ENCODE assay signal across 11 cellular contexts in genomic region chr6:35014786-35015185, GRCh38.
A peak's percentile ranks its signal among the peaks of the same experiment; 100 is the strongest.
DNase-seq lines count a peak whose midpoint lies in the region; ATAC-seq and TF ChIP-seq lines count a peak whose summit lies in the region.
"Had no signal": no experiment of that assay in that cellular context is flagged by ENCODE, and none has a peak within 500 bp of the region (broad histone marks: within the 10 kb centered on the region; RNA-seq: fewer than 3 reads in every experiment).

No MANE protein-coding gene starts in this region.

- ATAC-seq in PC-3 (peak; percentile 90), left lobe of liver (no peak)
- ATAC-seq: T-helper 17 cell had no signal

- intact Hi-C loops in PC-3 (cut with micrococcal nuclease): no loop called here
- intact Hi-C loops in lower leg skin (cut with DNase I; ENCODE audit: low total_unique reads): loop anchor here (5.0 kb wide), 1 partner anchor 873 kb away; no protein-coding TSS in a partner anchor

- 43 to 63% methylated on average over 3 of the region's 3 CpGs for WGBS in lower leg skin, 2 donors

- no peak for TF ChIP-seq CTCF in PC-3 (conservative IDR thresholded peaks at IDR 0.05; ENCODE audit: low read depth, low read length)
- no peak for TF ChIP-seq CTCF in lower leg skin (IDR thresholded peaks at IDR 0.05)

- no peaks in the 10 kb centered on the region for H3K9me2 ChIP-seq in PC-3 (replicated peaks; ENCODE audit: low read length)

- no TSS peak for BruUV-seq in PC-3 (replicated peaks; lab: Mats Ljungman, UMichigan)

- POLR2A ChIA-PET in PC-3 (lab: Charles Lee; ENCODE audit: unreplicated experiment): no interaction called here

- H4K20me1 ChIP-seq in PC-3 (ENCODE audit: low read length): no peaks in the 10 kb centered on the region

- H3K27ac ChIP-seq in PC-3 (ENCODE audit: low read length): peak overlapping the region; percentile 78
- peak overlapping the region; percentile 51 for H3K27ac ChIP-seq in epithelial cell of prostate

- H3K36me3 ChIP-seq in PC-3 (ENCODE audit: low read depth, low read length): 0 out of 2 replicates have a peak, but pooled peaks cover 7% of the 10 kb centered on the region

- no peaks in the 10 kb centered on the region for H3K79me2 ChIP-seq in PC-3 (ENCODE audit: low read length)

- no peaks in the 10 kb centered on the region for H3K27me3 ChIP-seq in PC-3 (ENCODE audit: low read length)

- peaks cover 20% of the 10 kb centered on the region for H3K4me1 ChIP-seq in PC-3 (ENCODE audit: insufficient read depth, low read length)

- no peaks in the 10 kb centered on the region for H3K9me3 ChIP-seq in PC-3 (ENCODE audit: low read length)

- H3F3A ChIP-seq in PC-3 (ENCODE audit: low read length, unreplicated experiment): no peaks in the 10 kb centered on the region

- CTCF ChIA-PET in PC-3 (lab: Charles Lee): interaction anchor here (0.5 to 0.6 kb wide), 3 partner anchors 11 to 1304 kb away, joined by 3 to 5 read pairs (median 5); partner anchors contain the start of gene UQCC2

- peak overlapping the region; percentile 12; the same call in 1 of the 2 replicates for H3K4me2 ChIP-seq in PC-3 (ENCODE audit: low read length)

- no peak overlapping the region for H3K4me3 ChIP-seq in PC-3 (ENCODE audit: low read length)
- no peak overlapping the region for H3K4me3 ChIP-seq in skeletal muscle cell (ENCODE audit: low read depth, low read length)
- no peak overlapping the region for H3K4me3 ChIP-seq in lower leg skin (ENCODE audit: low read depth, poor library complexity, severe bottlenecking)

- H2AFZ ChIP-seq in PC-3 (ENCODE audit: low read length): no peak overlapping the region

- H3K9ac ChIP-seq in PC-3 (ENCODE audit: low read length): 0 out of 2 replicates have a peak overlapping the region, but pooled peaks have one; percentile 16

- DNase-seq in GM03348 (ENCODE audit: low spot score) (peak; percentile 37), PC-3 (peak; percentile 82), epithelial cell of prostate (ENCODE audit: low read depth, low spot score) (peak; percentile 65), skeletal muscle cell (ENCODE audit: low read depth) (peak; percentile 58), lower leg skin (ENCODE audit: low spot score in 2 of 2) (no peak), NCI-H1417 treated with DMSO at 0.1 percent for 48 hours (lab: John Stamatoyannopoulos, UW) (no peak), left lobe of liver (ENCODE audit: low spot score) (no peak)
- DNase-seq in activated CD4-positive, alpha-beta T cell treated with anti-CD3 and anti-CD28 coated beads for 1 hour: no peak
- DNase-seq: activated T-cell treated with anti-CD3 and anti-CD28 coated beads, Interleukin-2, amount 50 U/mL, for 1 hour; NCI-H345; T-helper 17 cell had no signal

- TF ChIP-seq POLR2A in lower leg skin (IDR thresholded peaks at IDR 0.05): no peak

Comparison
In these comparisons a context has a peak if more than half of its experiments do, and no peak if none do; other contexts are left out.
1. DNase-seq: peak in GM03348 (single experiment), PC-3 (single experiment), epithelial cell of prostate (single experiment) and skeletal muscle cell (single experiment); none in lower leg skin (0 of 2), NCI-H1417 treated with DMSO at 0.1 percent for 48 hours (single experiment), left lobe of liver (single experiment) and activated CD4-positive, alpha-beta T cell treated with anti-CD3 and anti-CD28 coated beads for 1 hour (single experiment).